In genomic region chr12:49346659-49347306, GRCh38 we compare ENCODE assay signal across 2 cellular contexts.
A peak's percentile ranks its signal among the peaks of the same experiment; 100 is the strongest.
TF ChIP-seq lines count a peak whose summit lies in the region.

Gene DNAJC22 (plus strand): TSS chr12:49346888. CDS start chr12:49348873, 1,985 bp downstream.

TF ChIP-seq in A549, 52 proteins besides CTCF, POLR2A, EP300 and RAD21 (continued from another document):
- TF ChIP-seq BCL3 (IDR thresholded peaks at IDR 0.05): no peak
- peak; percentile 77 for TF ChIP-seq E2F6 (IDR thresholded peaks at IDR 0.05; ENCODE audit: borderline replicate concordance, low read depth)
- TF ChIP-seq HOXB13 (CRISPR knock-in tag; IDR thresholded peaks at IDR 0.05; ENCODE audit: low read depth): no peak

TF ChIP-seq in H1, 55 proteins besides CTCF, POLR2A, EP300 and RAD21 (continued from another document):
- no peak for TF ChIP-seq CEBPB (IDR thresholded peaks at IDR 0.05; ENCODE audit: low read depth, low read length)
- peak; percentile 81; the same call in 1 of the 2 replicates for TF ChIP-seq EGR1 (IDR thresholded peaks at IDR 0.05; ENCODE audit: borderline replicate concordance, low read depth, low read length)
- peak; percentile 87 for TF ChIP-seq EZH2 (IDR thresholded peaks at IDR 0.05; ENCODE audit: low read depth, low read length, severe bottlenecking)
- peak; percentile 91 for TF ChIP-seq SUZ12 (IDR thresholded peaks at IDR 0.05; ENCODE audit: low read length)
- TF ChIP-seq E2F6 (IDR thresholded peaks at IDR 0.05): peak; percentile 52; the same call in 1 of the 2 replicates
